13 cellular contexts compared by ENCODE assay signal in the genomic region with DNA sequence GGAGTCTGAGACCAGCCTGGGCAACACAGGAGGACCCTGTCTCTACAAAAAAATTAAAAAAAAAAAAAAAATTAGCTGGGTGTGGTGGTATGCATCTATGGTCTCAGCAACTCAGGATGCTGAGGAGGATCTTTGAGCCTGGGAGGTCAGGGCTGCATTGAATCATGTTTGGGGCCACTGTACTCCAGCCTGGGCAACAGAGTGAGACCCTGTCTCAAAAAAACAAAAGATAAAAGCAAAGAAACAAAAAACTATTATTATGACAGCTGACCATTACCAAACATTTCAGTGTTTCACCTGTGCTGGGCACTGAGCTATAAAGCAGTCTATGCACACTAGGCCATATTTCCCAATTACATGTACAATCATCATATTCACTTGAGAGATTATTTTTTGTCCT. TPM values are rescaled to one million over a fixed set of nuclear protein-coding genes. Genes with fewer than 3 reads are reported as not detected.
DNase-seq lines count a peak whose midpoint lies in the region; ATAC-seq and TF ChIP-seq lines count a peak whose summit lies in the region.
"Had no signal": no experiment of that assay in that cellular context is flagged by ENCODE, and none has a peak within 500 bp of the region (broad histone marks: within the 10 kb centered on the region; RNA-seq: fewer than 3 reads in every experiment).

No MANE protein-coding gene starts in this region.

- peaks cover 27% of the 10 kb centered on the region for H3F3A ChIP-seq in GM23338 (replicated peaks; ENCODE audit: low read depth)

- H3K27ac Mint-ChIP-seq in GM23338, result no peak overlapping the region

- ATAC-seq in GM23338 (no peak), psoas muscle (no peak), GM18858 (IDR thresholded peaks at IDR 0.05; ENCODE audit: unreplicated experiment) (no peak)

- H3K36me3 ChIP-seq in BLaER1 treated with 17β-estradiol and CSF1 and Interleukin-3, amounts not matched to agents 10 nM and 100 nM, result peaks cover 10 to 52% (median 44%) of the 10 kb centered on the region in 11 experiments; a peak in 19 of 22 replicates
- H3K36me3 ChIP-seq in GM23338 (ENCODE audit: insufficient read depth) (0 out of 2 replicates have a peak, but pooled peaks cover 9% of the 10 kb centered on the region), ascending aorta (peaks cover 3 to 6% of the 10 kb centered on the region in 2 donors), psoas muscle (ENCODE audit: insufficient read depth in 1 of 2, low read depth in 1 of 2) (peaks cover 4 to 6% of the 10 kb centered on the region in 2 donors), brain microvascular endothelial cell (replicated peaks) (peaks cover 6% of the 10 kb centered on the region)

- no peaks in the 10 kb centered on the region for H3K27me3 ChIP-seq in BLaER1 treated with 17β-estradiol and CSF1 and Interleukin-3, amounts not matched to agents 10 nM and 100 nM
- H3K27me3 ChIP-seq in GM23338 (ENCODE audit: insufficient read depth), result no peaks in the 10 kb centered on the region
- no peaks in the 10 kb centered on the region for H3K27me3 ChIP-seq in ascending aorta
- no peaks in the 10 kb centered on the region for H3K27me3 ChIP-seq in psoas muscle (ENCODE audit: insufficient read depth in 3 of 3, low read length in 2 of 3)
- H3K27me3 ChIP-seq in brain microvascular endothelial cell (replicated peaks), result no peaks in the 10 kb centered on the region

- H3K9me2 ChIP-seq in GM23338 (ENCODE audit: insufficient read depth), result no peaks in the 10 kb centered on the region; the same call in 1 of the 2 replicates

- DNase-seq in GM23338 (ENCODE audit: low spot score), result no peak
- DNase-seq in ascending aorta (ENCODE audit: low spot score in 2 of 2), result no peak
- DNase-seq in psoas muscle, result no peak
- DNase-seq in NCI-H226, result no peak
- no peak for DNase-seq in brain microvascular endothelial cell
- DNase-seq in Kasumi-1 (lab: John Stamatoyannopoulos, UW), result no peak
- DNase-seq: GDM1; NCI-H526; stimulated activated naive CD4-positive, alpha-beta T cell treated with Interleukin-2 at 50 U/mL for 16 hours had no signal

- in situ Hi-C loops in brain microvascular endothelial cell (cut with HindIII; ENCODE audit: low pct_ligation_motif_present, low sequenced_read_pairs), result no loop called here

- peaks cover 5% of the 10 kb centered on the region for H3K27me3 Mint-ChIP-seq in GM23338 (ENCODE audit: insufficient read depth, low read depth, poor library complexity)

- H2AFZ ChIP-seq in GM23338, result no peak overlapping the region

- no peak overlapping the region for H3K4me3 Mint-ChIP-seq in GM23338

- peaks cover 37% of the 10 kb centered on the region for H3K79me2 ChIP-seq in GM23338 (replicated peaks; ENCODE audit: insufficient read depth)

- H3K9me3 ChIP-seq in BLaER1 treated with 17β-estradiol and CSF1 and Interleukin-3, amounts not matched to agents 10 nM and 100 nM (replicated peaks in 1 of 11), result no peaks in the 10 kb centered on the region
- no peaks in the 10 kb centered on the region for H3K9me3 ChIP-seq in ascending aorta
- no peaks in the 10 kb centered on the region for H3K9me3 ChIP-seq in psoas muscle

- peaks cover 0 to 60% (median 0%) of the 10 kb centered on the region in 11 experiments; a peak in 3 of 22 replicates for H4K20me1 ChIP-seq in BLaER1 treated with 17β-estradiol and CSF1 and Interleukin-3, amounts not matched to agents 10 nM and 100 nM
- peaks cover 21% of the 10 kb centered on the region for H4K20me1 ChIP-seq in GM23338 (replicated peaks; ENCODE audit: insufficient read depth)

- no peaks in the 10 kb centered on the region for H3K9me3 Mint-ChIP-seq in GM23338

- no peak overlapping the region for H3K4me3 ChIP-seq in BLaER1 treated with 17β-estradiol and CSF1 and Interleukin-3, amounts not matched to agents 10 nM and 100 nM
- no peak overlapping the region for H3K4me3 ChIP-seq in GM23338
- H3K4me3 ChIP-seq in ascending aorta, result no peak overlapping the region
- no peak overlapping the region for H3K4me3 ChIP-seq in psoas muscle
- H3K4me3 ChIP-seq in brain microvascular endothelial cell (ENCODE audit: low read depth, low read length), result no peak overlapping the region

- H3K4me1 ChIP-seq in BLaER1 treated with 17β-estradiol and CSF1 and Interleukin-3, amounts not matched to agents 10 nM and 100 nM, result peaks cover 92 to 98% (median 95%) of the 10 kb centered on the region in 10 experiments
- peaks cover 6% of the 10 kb centered on the region for H3K4me1 ChIP-seq in GM23338 (ENCODE audit: insufficient read depth)
- H3K4me1 ChIP-seq in ascending aorta, result peaks cover 58 to 100% of the 10 kb centered on the region in 2 donors
- peaks cover 90% of the 10 kb centered on the region for H3K4me1 ChIP-seq in psoas muscle

- H3K36me3 Mint-ChIP-seq in GM23338 (ENCODE audit: low read depth), result peaks cover 15% of the 10 kb centered on the region

- TF ChIP-seq CTCF in GM23338 (conservative IDR thresholded peaks at IDR 0.05; ENCODE audit: low read depth in 2 of 2), result no peak
- no peak for TF ChIP-seq CTCF in ascending aorta (IDR thresholded peaks at IDR 0.05)
- TF ChIP-seq CTCF in psoas muscle (IDR thresholded peaks at IDR 0.05), result no peak
- no peak for TF ChIP-seq CTCF in brain microvascular endothelial cell (IDR thresholded peaks at IDR 0.05; ENCODE audit: low read depth, low read length, missing control alignments)

- H3K9ac ChIP-seq in BLaER1 treated with 17β-estradiol and CSF1 and Interleukin-3, amounts not matched to agents 10 nM and 100 nM, result peak overlapping the region in 3 of 11 experiments; percentile 19 to 80 (median 79); a peak in 3 of 22 replicates

- H3K4me1 Mint-ChIP-seq in GM23338, result peaks cover 13% of the 10 kb centered on the region

- intact Hi-C loops in ascending aorta (cut with DNase I), result no loop called here
- intact Hi-C loops in psoas muscle (cut with DNase I), result no loop called here

- peak overlapping the region in 10 of 11 experiments; percentile 5 to 96 (median 88); a peak in 14 of 22 replicates for H3K27ac ChIP-seq in BLaER1 treated with 17β-estradiol and CSF1 and Interleukin-3, amounts not matched to agents 10 nM and 100 nM
- H3K27ac ChIP-seq in GM23338 (ENCODE audit: low read depth), result 0 out of 2 replicates have a peak overlapping the region, but pooled peaks have one; percentile 6
- peak overlapping the region; percentile 89 to 95 for H3K27ac ChIP-seq in ascending aorta
- peak overlapping the region; percentile 60 for H3K27ac ChIP-seq in psoas muscle
- no peak overlapping the region for H3K27ac ChIP-seq in brain microvascular endothelial cell

- H3K4me2 ChIP-seq in BLaER1 treated with 17β-estradiol and CSF1 and Interleukin-3, amounts not matched to agents 10 nM and 100 nM, result peak overlapping the region; percentile 91 to 99 (median 97)
- H3K4me2 ChIP-seq in GM23338, result no peak overlapping the region

TF ChIP-seq in GM23338, 12 proteins besides CTCF, POLR2A, EP300 and RAD21 (continues in another document):
- TF ChIP-seq POLR2AphosphoS5 (IDR thresholded peaks at IDR 0.05; ENCODE audit: low read depth), result no peak
- no peak for TF ChIP-seq NANOG (IDR thresholded peaks at IDR 0.05; ENCODE audit: borderline replicate concordance)
- TF ChIP-seq EZH2phosphoT487 (IDR thresholded peaks at IDR 0.05; ENCODE audit: unreplicated experiment), result no peak
- no peak for TF ChIP-seq ZNF114 (CRISPR knock-in tag; IDR thresholded peaks at IDR 0.05)
- TF ChIP-seq JUNB (IDR thresholded peaks at IDR 0.05; ENCODE audit: unreplicated experiment), result no peak
- TF ChIP-seq, protein P1, sequence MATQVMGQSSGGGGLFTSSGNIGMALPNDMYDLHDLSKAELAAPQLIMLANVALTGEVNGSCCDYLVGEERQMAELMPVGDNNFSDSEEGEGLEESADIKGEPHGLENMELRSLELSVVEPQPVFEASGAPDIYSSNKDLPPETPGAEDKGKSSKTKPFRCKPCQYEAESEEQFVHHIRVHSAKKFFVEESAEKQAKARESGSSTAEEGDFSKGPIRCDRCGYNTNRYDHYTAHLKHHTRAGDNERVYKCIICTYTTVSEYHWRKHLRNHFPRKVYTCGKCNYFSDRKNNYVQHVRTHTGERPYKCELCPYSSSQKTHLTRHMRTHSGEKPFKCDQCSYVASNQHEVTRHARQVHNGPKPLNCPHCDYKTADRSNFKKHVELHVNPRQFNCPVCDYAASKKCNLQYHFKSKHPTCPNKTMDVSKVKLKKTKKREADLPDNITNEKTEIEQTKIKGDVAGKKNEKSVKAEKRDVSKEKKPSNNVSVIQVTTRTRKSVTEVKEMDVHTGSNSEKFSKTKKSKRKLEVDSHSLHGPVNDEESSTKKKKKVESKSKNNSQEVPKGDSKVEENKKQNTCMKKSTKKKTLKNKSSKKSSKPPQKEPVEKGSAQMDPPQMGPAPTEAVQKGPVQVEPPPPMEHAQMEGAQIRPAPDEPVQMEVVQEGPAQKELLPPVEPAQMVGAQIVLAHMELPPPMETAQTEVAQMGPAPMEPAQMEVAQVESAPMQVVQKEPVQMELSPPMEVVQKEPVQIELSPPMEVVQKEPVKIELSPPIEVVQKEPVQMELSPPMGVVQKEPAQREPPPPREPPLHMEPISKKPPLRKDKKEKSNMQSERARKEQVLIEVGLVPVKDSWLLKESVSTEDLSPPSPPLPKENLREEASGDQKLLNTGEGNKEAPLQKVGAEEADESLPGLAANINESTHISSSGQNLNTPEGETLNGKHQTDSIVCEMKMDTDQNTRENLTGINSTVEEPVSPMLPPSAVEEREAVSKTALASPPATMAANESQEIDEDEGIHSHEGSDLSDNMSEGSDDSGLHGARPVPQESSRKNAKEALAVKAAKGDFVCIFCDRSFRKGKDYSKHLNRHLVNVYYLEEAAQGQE (IDR thresholded peaks at IDR 0.05; ENCODE audit: unreplicated experiment), result no peak
- no peak for TF ChIP-seq CREB1 (CRISPR knock-in tag; IDR thresholded peaks at IDR 0.05; ENCODE audit: low read depth)
- TF ChIP-seq STAT1 (IDR thresholded peaks at IDR 0.05; ENCODE audit: unreplicated experiment), result no peak

RNA-seq across cellular contexts. Expression of gene COX4I2, which starts 35.7 kb away (rescaled TPM):
- total RNA-seq in GM23338 (2014; rRNA removed; shearing (Covaris generic)), result not detected in 2 replicates
- polyA plus RNA-seq in GM23338 (2016; fragmentation: Nextera tagmentation; extraction: Ambion mirVana) (0.63 and 1.1 TPM in 2 replicates), psoas muscle (10 to 100 TPM in 2 of 3 donors, 1 to 10 TPM in 1; 7.0 to 13.2 (median 11.9) TPM)
- total RNA-seq in ascending aorta (61.4 TPM), psoas muscle (1 to 10 TPM; 3.5 to 8.1 (median 5.0) TPM)
- total RNA-seq: pulmonary artery endothelial cell, RPMI7951 had no signal

RNA-seq across cellular contexts. Expression of gene BCL2L1, which starts 49.2 kb away (rescaled TPM):
- total RNA-seq in GM23338 (2014; rRNA removed; shearing (Covaris generic)), result 108 and 110 TPM in 2 replicates
- polyA plus RNA-seq in GM23338 (2016; fragmentation: Nextera tagmentation; extraction: Ambion mirVana), result 39.9 and 42.4 TPM in 2 replicates
- 200 TPM for total RNA-seq in ascending aorta
- 10 to 100 TPM; 34.5 to 95.1 (median 76.3) TPM for total RNA-seq in psoas muscle
- 100 to 1,000 TPM in 1 of 3 donors, 10 to 100 TPM in 2; 42.3 to 204 (median 48.2) TPM for polyA plus RNA-seq in psoas muscle
